In genomic region chr20:33408313-33408712, GRCh38 we compare ENCODE assay signal across 27 cellular contexts. TPM values are rescaled to one million over a fixed set of nuclear protein-coding genes. Genes with fewer than 3 reads are reported as not detected.
DNase-seq lines count a peak whose midpoint lies in the region; ATAC-seq and TF ChIP-seq lines count a peak whose summit lies in the region.
"Had no signal": no experiment of that assay in that cellular context is flagged by ENCODE, and none has a peak within 500 bp of the region (broad histone marks: within the 10 kb centered on the region; RNA-seq: fewer than 3 reads in every experiment).

No MANE protein-coding gene starts in this region.

- no peak for DNase-seq in osteocyte (ENCODE audit: extremely low spot score, unreplicated experiment)
- no peak for DNase-seq in WTC11 (ENCODE audit: low spot score)
- no peak for DNase-seq in NCI-H1105 (lab: John Stamatoyannopoulos, UW)
- DNase-seq in GM20000 (ENCODE audit: low spot score) = no peak
- no peak for DNase-seq in hippocampal formation (lab: John Stamatoyannopoulos, UW)
- DNase-seq: ACHN; activated CD4-positive, alpha-beta T cell treated with anti-CD3 and anti-CD28 coated beads for 48 hours; activated naive CD4-positive, alpha-beta T cell treated with Interleukin-2 at 50 U/mL for 16 hours; activated T-cell treated with anti-CD3 and anti-CD28 coated beads, Interleukin-2, amount 50 U/mL, for 48 hours; Caco-2; foreskin keratinocyte; GDM1; heart right ventricle; NCI-H1417 treated with DMSO at 0.1 percent for 48 hours; NCI-H2081 treated with DMSO at 0.1 percent for 48 hours; NCI-H345; RPMI8226 had no signal

- peaks cover 0 to 6% (median 3%) of the 10 kb centered on the region in 11 experiments; a peak in 8 of 22 replicates for H3K9me3 ChIP-seq in BLaER1 treated with 17β-estradiol and CSF1 and Interleukin-3, amounts not matched to agents 10 nM and 100 nM (replicated peaks in 1 of 11)
- H3K9me3 ChIP-seq in OCI-LY3 (ENCODE audit: insufficient read depth, low read length) = peaks cover 7% of the 10 kb centered on the region
- H3K9me3 ChIP-seq: breast epithelium, Caco-2, esophagus muscularis mucosa, HAP-1, heart right ventricle had no signal

- H3K4me2 ChIP-seq in BLaER1 treated with 17β-estradiol and CSF1 and Interleukin-3, amounts not matched to agents 10 nM and 100 nM = peak overlapping the region; percentile 68 to 99 (median 90)
- peak overlapping the region; percentile 86 for H3K4me2 ChIP-seq in OCI-LY3 (ENCODE audit: low read length)
- H3K4me2 ChIP-seq: KMS-11 had no signal

- H3K9ac ChIP-seq in BLaER1 treated with 17β-estradiol and CSF1 and Interleukin-3, amounts not matched to agents 10 nM and 100 nM = peak overlapping the region in 10 of 11 experiments; percentile 1 to 82 (median 70); a peak in 18 of 22 replicates
- peak overlapping the region; percentile 52 for H3K9ac ChIP-seq in OCI-LY3 (ENCODE audit: low read length)
- H3K9ac ChIP-seq: KMS-11 had no signal

- TF ChIP-seq CTCF in OCI-LY3 (IDR thresholded peaks at IDR 0.05; ENCODE audit: low read depth, low read length) (no peak), osteocyte (IDR thresholded peaks at IDR 0.05) (no peak), WTC11 (IDR thresholded peaks at IDR 0.05) (no peak), GM20000 (IDR thresholded peaks at IDR 0.05; ENCODE audit: extremely low read depth, missing control alignments) (no peak)

- no peaks in the 10 kb centered on the region for H3K27me3 Mint-ChIP-seq in dendritic cell treated with granulocyte-macrophage colony-stimulating factor and Interleukin-4, amounts not matched to agents 40 ng/mL and 50 ng/mL, for 4 days
- H3K27me3 Mint-ChIP-seq in osteocyte (ENCODE audit: unreplicated experiment) = no peaks in the 10 kb centered on the region
- H3K27me3 Mint-ChIP-seq in WTC11 (ENCODE audit: low read depth) = no peaks in the 10 kb centered on the region
- H3K27me3 Mint-ChIP-seq: type B pancreatic cell had no signal

- peaks cover 41 to 68% (median 61%) of the 10 kb centered on the region in 10 experiments for H3K4me1 ChIP-seq in BLaER1 treated with 17β-estradiol and CSF1 and Interleukin-3, amounts not matched to agents 10 nM and 100 nM
- H3K4me1 ChIP-seq in OCI-LY3 (ENCODE audit: low read length) = peaks cover 46% of the 10 kb centered on the region
- H3K4me1 ChIP-seq: breast epithelium, Caco-2, esophagus muscularis mucosa, HAP-1, heart right ventricle had no signal

- no peak overlapping the region for H2AFZ ChIP-seq in OCI-LY3 (ENCODE audit: low read depth, low read length)

- intact Hi-C loops in dendritic cell treated with granulocyte-macrophage colony-stimulating factor and Interleukin-4, amounts not matched to agents 40 ng/mL and 50 ng/mL, for 4 days (cut with micrococcal nuclease) = loop anchor here (5.0 kb wide), 2 partner anchors 34 to 574 kb away; partner anchors contain the start of gene SNTA1

- peaks cover 56% of the 10 kb centered on the region for H3K36me3 Mint-ChIP-seq in dendritic cell treated with granulocyte-macrophage colony-stimulating factor and Interleukin-4, amounts not matched to agents 40 ng/mL and 50 ng/mL, for 4 days (ENCODE audit: low read depth)
- H3K36me3 Mint-ChIP-seq in osteocyte (ENCODE audit: unreplicated experiment) (peaks cover 21% of the 10 kb centered on the region), WTC11 (peaks cover 8% of the 10 kb centered on the region)

- peaks cover 33% of the 10 kb centered on the region for H3K79me2 ChIP-seq in OCI-LY3 (ENCODE audit: low read length)

- POLR2A ChIA-PET in WTC11 (lab: Charles Lee) = no interaction called here

- H3K27ac ChIP-seq in BLaER1 treated with 17β-estradiol and CSF1 and Interleukin-3, amounts not matched to agents 10 nM and 100 nM = peak overlapping the region in 10 of 11 experiments; percentile 54 to 93 (median 84); a peak in 21 of 22 replicates
- peak overlapping the region; percentile 89 for H3K27ac ChIP-seq in OCI-LY3 (ENCODE audit: low read length)
- H3K27ac ChIP-seq: breast epithelium, coronary artery, esophagus muscularis mucosa, foreskin keratinocyte, heart right ventricle, KMS-11 had no signal

- no peaks in the 10 kb centered on the region for H4K20me1 ChIP-seq in BLaER1 treated with 17β-estradiol and CSF1 and Interleukin-3, amounts not matched to agents 10 nM and 100 nM
- H4K20me1 ChIP-seq in OCI-LY3 (ENCODE audit: insufficient read depth, low read length) = no peaks in the 10 kb centered on the region

- no peak overlapping the region for H3K4me3 Mint-ChIP-seq in dendritic cell treated with granulocyte-macrophage colony-stimulating factor and Interleukin-4, amounts not matched to agents 40 ng/mL and 50 ng/mL, for 4 days
- H3K4me3 Mint-ChIP-seq in osteocyte (ENCODE audit: unreplicated experiment) (no peak overlapping the region), WTC11 (no peak overlapping the region)
- H3K4me3 Mint-ChIP-seq: T-helper 2 cell treated with Interferon-gamma antibody and Interleukin-4, amounts not matched to agents 5 μg/mL and 100 μg/mL, for 36 hours; type B pancreatic cell had no signal

- peaks cover 0 to 25% (median 6%) of the 10 kb centered on the region in 11 experiments; a peak in 9 of 22 replicates for H3K36me3 ChIP-seq in BLaER1 treated with 17β-estradiol and CSF1 and Interleukin-3, amounts not matched to agents 10 nM and 100 nM
- peaks cover 37% of the 10 kb centered on the region for H3K36me3 ChIP-seq in OCI-LY3 (replicated peaks; ENCODE audit: low read depth, low read length)
- H3K36me3 ChIP-seq: breast epithelium had no signal

- H3K9me3 Mint-ChIP-seq in dendritic cell treated with granulocyte-macrophage colony-stimulating factor and Interleukin-4, amounts not matched to agents 40 ng/mL and 50 ng/mL, for 4 days = peaks cover 7% of the 10 kb centered on the region
- H3K9me3 Mint-ChIP-seq in osteocyte (ENCODE audit: unreplicated experiment) (no peaks in the 10 kb centered on the region), WTC11 (0 out of 2 replicates have a peak, but pooled peaks cover 7% of the 10 kb centered on the region)
- H3K9me3 Mint-ChIP-seq: T-helper 2 cell treated with Interferon-gamma antibody and Interleukin-4, amounts not matched to agents 5 μg/mL and 100 μg/mL, for 36 hours; type B pancreatic cell had no signal

- H3K27me3 ChIP-seq in BLaER1 treated with 17β-estradiol and CSF1 and Interleukin-3, amounts not matched to agents 10 nM and 100 nM = no peaks in the 10 kb centered on the region
- H3K27me3 ChIP-seq in OCI-LY3 (ENCODE audit: low read depth, low read length) = no peaks in the 10 kb centered on the region
- H3K27me3 ChIP-seq: breast epithelium, esophagus muscularis mucosa, foreskin keratinocyte, heart right ventricle had no signal

- H3K27ac Mint-ChIP-seq in dendritic cell treated with granulocyte-macrophage colony-stimulating factor and Interleukin-4, amounts not matched to agents 40 ng/mL and 50 ng/mL, for 4 days = peak overlapping the region; percentile 80
- peak overlapping the region; percentile 50 for H3K27ac Mint-ChIP-seq in osteocyte (ENCODE audit: unreplicated experiment)
- no peak overlapping the region for H3K27ac Mint-ChIP-seq in WTC11
- H3K27ac Mint-ChIP-seq: T-helper 2 cell treated with Interferon-gamma antibody and Interleukin-4, amounts not matched to agents 5 μg/mL and 100 μg/mL, for 36 hours; type B pancreatic cell had no signal

- ATAC-seq in WTC11 = no peak
- ATAC-seq: foreskin keratinocyte had no signal

- H3K4me3 ChIP-seq in BLaER1 treated with 17β-estradiol and CSF1 and Interleukin-3, amounts not matched to agents 10 nM and 100 nM = peak overlapping the region in 6 of 10 experiments; percentile 31 to 52 (median 34); a peak in 11 of 20 replicates
- H3K4me3 ChIP-seq in OCI-LY3 (ENCODE audit: low read length) = peak overlapping the region; percentile 62
- H3K4me3 ChIP-seq: breast epithelium, coronary artery, esophagus muscularis mucosa, HAP-1, heart right ventricle had no signal

- peaks cover 65% of the 10 kb centered on the region for H3K4me1 Mint-ChIP-seq in dendritic cell treated with granulocyte-macrophage colony-stimulating factor and Interleukin-4, amounts not matched to agents 40 ng/mL and 50 ng/mL, for 4 days (ENCODE audit: low read depth)
- H3K4me1 Mint-ChIP-seq in osteocyte (ENCODE audit: unreplicated experiment) = peaks cover 6% of the 10 kb centered on the region
- H3K4me1 Mint-ChIP-seq in WTC11 = no peaks in the 10 kb centered on the region

- CTCF ChIA-PET in WTC11 (lab: Charles Lee) = no interaction called here

TF ChIP-seq in WTC11, 78 proteins besides CTCF, POLR2A, EP300 and RAD21 (continues in another document):
- no peak for TF ChIP-seq CREB1 (CRISPR knock-in tag; IDR thresholded peaks at IDR 0.05)
- TF ChIP-seq ZNF121 (CRISPR knock-in tag; IDR thresholded peaks at IDR 0.05) = no peak
- no peak for TF ChIP-seq E2F1 (CRISPR knock-in tag; IDR thresholded peaks at IDR 0.05)
- TF ChIP-seq MLX (CRISPR knock-in tag; IDR thresholded peaks at IDR 0.05) = no peak
- no peak for TF ChIP-seq ZSCAN18 (CRISPR knock-in tag; IDR thresholded peaks at IDR 0.05)
- TF ChIP-seq GTF2I (CRISPR knock-in tag; conservative IDR thresholded peaks at IDR 0.05) = no peak

RNA-seq across cellular contexts. Expression of gene CDK5RAP1, which starts 7.0 kb away (rescaled TPM):
- 25.1 and 25.3 TPM in 2 replicates for total RNA-seq in osteocyte
- total RNA-seq in WTC11 (2021) = 47.6 to 56.3 TPM (median 52.8 TPM) in 3 replicates

RNA-seq across cellular contexts. Expression of gene SNTA1, which starts 35.2 kb away (rescaled TPM):
- total RNA-seq in osteocyte (28.9 and 33.8 TPM in 2 replicates), WTC11 (2021) (5.3 to 6.3 TPM (median 6.2 TPM) in 3 replicates)
